19 cellular contexts compared by ENCODE assay signal in genomic region chrX:136196691-136197155, GRCh38. TPM values are rescaled to one million over a fixed set of nuclear protein-coding genes. Genes with fewer than 3 reads are reported as not detected.
A peak's percentile ranks its signal among the peaks of the same experiment; 100 is the strongest.
DNase-seq lines count a peak whose midpoint lies in the region; ATAC-seq and TF ChIP-seq lines count a peak whose summit lies in the region.
"Had no signal": no experiment of that assay in that cellular context is flagged by ENCODE, and none has a peak within 500 bp of the region (broad histone marks: within the 10 kb centered on the region; RNA-seq: fewer than 3 reads in every experiment).

No MANE protein-coding gene starts in this region.

- in situ Hi-C loops in transverse colon (cut with MboI; ENCODE audit: low pct_ligation_motif_present in 1 of 4, low pct_unique_long_range_greater_than_20kb in 1 of 4, low sequenced_read_pairs in 3 of 4) = no loop called here

- H3K9me3 Mint-ChIP-seq in HFFc6 = no peaks in the 10 kb centered on the region
- H3K9me3 Mint-ChIP-seq: activated B cell treated with CpG ODN at 0.5 μM for 24 hours; activated naive CD8-positive, alpha-beta T cell treated with anti-CD3 and anti-CD28 coated beads, Interleukin-2, amount 10 ng/mL, durations not matched to agents 7 days and 5 days; activated T-helper 1 cell treated with anti-CD3 and anti-CD28 coated beads, Interleukin-12 subunit alpha, Interleukin-12 subunit beta, Interleukin-2, Interleukin-4 antibody, amounts not matched to agents 30 ng/mL and 10 ng/mL and 1 ng/mL, durations not matched to agents 14 hours and 24 hours and 36 hours had no signal

- peak overlapping the region; percentile 94 for H3K4me3 Mint-ChIP-seq in HFFc6
- H3K4me3 Mint-ChIP-seq: activated B cell treated with CpG ODN at 0.5 μM for 24 hours; activated naive CD8-positive, alpha-beta T cell treated with anti-CD3 and anti-CD28 coated beads, Interleukin-2, amount 10 ng/mL, durations not matched to agents 7 days and 5 days; activated T-helper 1 cell treated with anti-CD3 and anti-CD28 coated beads, Interleukin-12 subunit alpha, Interleukin-12 subunit beta, Interleukin-2, Interleukin-4 antibody, amounts not matched to agents 30 ng/mL and 10 ng/mL and 1 ng/mL, durations not matched to agents 14 hours and 24 hours and 36 hours; neural progenitor cell had no signal

- H3K4me3 ChIP-seq in esophagus muscularis mucosa = peak overlapping the region; percentile 44 to 55 (median 52)
- peak overlapping the region; percentile 8 for H3K4me3 ChIP-seq in osteoblast (ENCODE audit: insufficient read depth, low read length)
- no peak overlapping the region for H3K4me3 ChIP-seq in transverse colon
- H3K4me3 ChIP-seq: neural progenitor cell, SJCRH30 had no signal

- no peaks in the 10 kb centered on the region for H3K36me3 ChIP-seq in esophagus muscularis mucosa
- no peaks in the 10 kb centered on the region for H3K36me3 ChIP-seq in osteoblast (ENCODE audit: insufficient read depth, low read length)
- no peaks in the 10 kb centered on the region for H3K36me3 ChIP-seq in transverse colon
- H3K36me3 ChIP-seq: neural progenitor cell, SJCRH30 had no signal

- peak; percentile 17 for TF ChIP-seq POLR2A in esophagus muscularis mucosa (IDR thresholded peaks at IDR 0.05; ENCODE audit: low read depth)
- peak; percentile 23 for TF ChIP-seq POLR2A in transverse colon (IDR thresholded peaks at IDR 0.05)

- intact Hi-C loops in esophagus muscularis mucosa (cut with DNase I) = no loop called here
- intact Hi-C loops in transverse colon (cut with DNase I; ENCODE audit: low total_unique reads) = no loop called here

- H3K4me1 ChIP-seq in esophagus muscularis mucosa = peaks cover 42 to 65% (median 57%) of the 10 kb centered on the region in 4 donors
- peaks cover 39% of the 10 kb centered on the region for H3K4me1 ChIP-seq in osteoblast (ENCODE audit: insufficient read depth, low read length)
- peaks cover 4 to 34% (median 7%) of the 10 kb centered on the region in 4 donors for H3K4me1 ChIP-seq in transverse colon
- H3K4me1 ChIP-seq: neural progenitor cell had no signal

- ATAC-seq in HG03439 (IDR thresholded peaks at IDR 0.05; ENCODE audit: unreplicated experiment) = no peak

- H3K9me3 ChIP-seq in esophagus muscularis mucosa (no peaks in the 10 kb centered on the region), osteoblast (ENCODE audit: low read depth, low read length) (no peaks in the 10 kb centered on the region), transverse colon (no peaks in the 10 kb centered on the region)
- H3K9me3 ChIP-seq: SJCRH30 had no signal

- H3K79me2 ChIP-seq in osteoblast (ENCODE audit: insufficient read depth, low read length) = no peaks in the 10 kb centered on the region

- H3K27ac Mint-ChIP-seq in HFFc6 = peak overlapping the region; percentile 90
- H3K27ac Mint-ChIP-seq: activated B cell treated with CpG ODN at 0.5 μM for 24 hours; activated naive CD8-positive, alpha-beta T cell treated with anti-CD3 and anti-CD28 coated beads, Interleukin-2, amount 10 ng/mL, durations not matched to agents 7 days and 5 days; activated T-helper 1 cell treated with anti-CD3 and anti-CD28 coated beads, Interleukin-12 subunit alpha, Interleukin-12 subunit beta, Interleukin-2, Interleukin-4 antibody, amounts not matched to agents 30 ng/mL and 10 ng/mL and 1 ng/mL, durations not matched to agents 14 hours and 24 hours and 36 hours; neural progenitor cell had no signal

- DNase-seq in HFFc6 (peak; percentile 72), esophagus muscularis mucosa (ENCODE audit: extremely low spot score) (no peak), osteoblast (ENCODE audit: insufficient read length, low spot score, missing footprints) (no peak), transverse colon (no peak), foreskin melanocyte (no peak), KG1 (lab: John Stamatoyannopoulos, UW) (no peak), SKM-1 treated with dmso at 0.1 percent for 144 hours (lab: John Stamatoyannopoulos, UW; ENCODE audit: unreplicated experiment) (no peak)
- DNase-seq: activated B cell treated with CpG ODN at 0.5 μM for 24 hours; activated CD8-positive, alpha-beta memory T cell treated with anti-CD3 and anti-CD28 coated beads for 24 hours; activated naive CD8-positive, alpha-beta T cell treated with anti-CD3 and anti-CD28 coated beads, Interleukin-2, amount 10 ng/mL, durations not matched to agents 7 days and 5 days; AML-193; Karpas-422; NCI-H1105; NCI-H2107; NCI-H69; SJCRH30 had no signal

- H3K4me2 ChIP-seq in osteoblast (ENCODE audit: insufficient read depth, low read length) = peak overlapping the region; percentile 63
- H3K4me2 ChIP-seq: neural progenitor cell had no signal

- H3K36me3 Mint-ChIP-seq in HFFc6 (ENCODE audit: low read depth) = peaks cover 27% of the 10 kb centered on the region

- H3K27me3 ChIP-seq in esophagus muscularis mucosa = no peaks in the 10 kb centered on the region
- H3K27me3 ChIP-seq in osteoblast (ENCODE audit: insufficient read depth, low read length) = no peaks in the 10 kb centered on the region
- H3K27me3 ChIP-seq in transverse colon = no peaks in the 10 kb centered on the region
- H3K27me3 ChIP-seq: neural progenitor cell, SJCRH30 had no signal

- peaks cover 77% of the 10 kb centered on the region for H3K4me1 Mint-ChIP-seq in HFFc6 (ENCODE audit: low read depth)

- WGBS in esophagus muscularis mucosa = 44% methylated on average over 7 of the region's 7 CpGs
- 70% methylated on average over 7 of the region's 7 CpGs; no CpG with 5 or more reads in 1 of the 2 donors for WGBS in transverse colon (ENCODE audit: low coverage in 1 of 2), 2 donors

- no peaks in the 10 kb centered on the region; the same call in 1 of the 2 replicates for H3K27me3 Mint-ChIP-seq in HFFc6 (ENCODE audit: insufficient read depth)
- H3K27me3 Mint-ChIP-seq: activated B cell treated with CpG ODN at 0.5 μM for 24 hours; activated naive CD8-positive, alpha-beta T cell treated with anti-CD3 and anti-CD28 coated beads, Interleukin-2, amount 10 ng/mL, durations not matched to agents 7 days and 5 days had no signal

- H3K27ac ChIP-seq in esophagus muscularis mucosa (replicated peaks in 1 of 4) (peak overlapping the region; percentile 86 to 99 (median 96)), osteoblast (ENCODE audit: low read depth, low read length) (peak overlapping the region; percentile 68), transverse colon (peak overlapping the region; percentile 77 to 82 (median 80))
- H3K27ac ChIP-seq: neural progenitor cell, SJCRH30 had no signal

- no peaks in the 10 kb centered on the region for H4K20me1 ChIP-seq in osteoblast (ENCODE audit: insufficient read depth, low read length)

- TF ChIP-seq CTCF in HFFc6 (IDR thresholded peaks at IDR 0.05) = no peak
- no peak for TF ChIP-seq CTCF in esophagus muscularis mucosa (IDR thresholded peaks at IDR 0.05)
- TF ChIP-seq CTCF in osteoblast (IDR thresholded peaks at IDR 0.05; ENCODE audit: extremely low read depth, low read depth, low read length) = no peak
- TF ChIP-seq CTCF in transverse colon (IDR thresholded peaks at IDR 0.05) = no peak

- no peak overlapping the region for H2AFZ ChIP-seq in osteoblast (ENCODE audit: low read length)
- H2AFZ ChIP-seq: neural progenitor cell had no signal

- no peak for TF ChIP-seq EP300 in esophagus muscularis mucosa (IDR thresholded peaks at IDR 0.05)
- no peak for TF ChIP-seq EP300 in transverse colon (IDR thresholded peaks at IDR 0.05; ENCODE audit: low read depth)

RNA-seq across cellular contexts. Expression of gene FHL1, which starts 49.4 kb away (rescaled TPM):
- total RNA-seq in HFFc6 (2021; fragmentation: NEBNext Ultra II Directional; extraction: Animal tissue kit (Norgen Biotek cat#: 25700)) = 100 to 1,000 TPM; 409 to 808 (median 455) TPM
- total RNA-seq in esophagus muscularis mucosa (1,000 to 10,000 TPM; 2,189 to 3,092 (median 2,823) TPM), osteoblast (51.8 and 68.7 TPM in 2 replicates), transverse colon (100 to 1,000 TPM; 139 to 617 (median 162) TPM)

RNA-seq across cellular contexts. Expression of gene MAP7D3, which starts 54.5 kb away (rescaled TPM):
- total RNA-seq in HFFc6 (2021; fragmentation: NEBNext Ultra II Directional; extraction: Animal tissue kit (Norgen Biotek cat#: 25700)) = 10 to 100 TPM; 26.9 to 30.5 (median 28.7) TPM
- total RNA-seq in esophagus muscularis mucosa (10 to 100 TPM; 14.5 to 21.2 (median 17.1) TPM), osteoblast (19.2 and 23.6 TPM in 2 replicates), transverse colon (10 to 100 TPM in 1 of 4 donors, 1 to 10 TPM in 3; 2.2 to 10.9 (median 5.2) TPM)

Comparison
In these comparisons a context has a peak if more than half of its experiments do, and no peak if none do; other contexts are left out.
1. H3K4me3 ChIP-seq: peak in esophagus muscularis mucosa (4 of 4) and osteoblast (single experiment); none in transverse colon (0 of 4).
2. Peak in every context shown above with its lines, with median percentiles within 50 percentile points of each other: H3K27ac ChIP-seq.